In the genomic region with DNA sequence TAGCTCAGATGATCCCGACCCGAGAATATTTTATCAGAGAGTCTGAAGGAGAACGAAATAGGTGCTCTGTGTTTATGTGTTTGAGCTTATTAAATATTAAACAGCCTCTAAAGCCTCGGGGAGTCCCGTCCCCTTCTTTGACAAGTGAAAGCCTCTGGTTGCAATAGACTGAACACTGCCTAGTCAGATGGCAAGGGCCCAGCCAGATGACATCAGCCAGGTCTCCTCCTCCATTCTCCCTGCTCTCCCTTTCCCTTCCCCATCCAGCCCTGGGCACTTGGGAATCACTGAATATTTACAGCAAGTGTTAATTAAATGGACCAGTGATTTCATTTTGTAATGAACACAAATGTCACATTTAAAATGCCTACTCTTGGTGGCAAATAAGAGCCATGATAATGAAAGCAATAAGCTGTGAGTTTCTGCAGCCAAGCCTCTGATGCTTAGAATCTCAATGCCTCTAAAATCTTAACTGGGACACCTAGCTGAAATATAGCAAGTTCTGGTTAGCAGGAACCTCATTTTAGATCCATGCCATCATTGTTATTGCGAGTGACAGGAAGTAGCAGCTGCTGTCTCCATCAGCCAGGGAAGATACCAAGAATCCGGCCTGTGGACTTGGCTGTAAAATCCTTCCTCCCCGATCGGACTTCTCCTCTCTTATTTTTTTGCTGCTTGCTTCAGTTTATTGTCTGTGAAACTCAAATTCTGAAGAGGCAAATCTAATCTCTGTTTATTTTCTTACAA, we compare ENCODE assay signal across 8 cellular contexts.
DNase-seq lines count a peak whose midpoint lies in the region; ATAC-seq lines count a peak whose summit lies in the region.

No MANE protein-coding gene starts in this region.

- no peaks in the 10 kb centered on the region for H3K9me3 Mint-ChIP-seq in effector memory CD8-positive, alpha-beta T cell

- H3K4me3 Mint-ChIP-seq in effector memory CD8-positive, alpha-beta T cell, result peak overlapping the region; percentile 50 to 62

- in situ Hi-C loops in ACHN (cut with HindIII; ENCODE audit: low pct_ligation_motif_present, low pct_unique_long_range_greater_than_20kb, low sequenced_read_pairs), result no loop called here

- peaks cover 27 to 30% of the 10 kb centered on the region in 2 donors for H3K4me1 Mint-ChIP-seq in effector memory CD8-positive, alpha-beta T cell (ENCODE audit: low read depth in 2 of 2)

- ATAC-seq in effector memory CD8-positive, alpha-beta T cell (replicated peaks), result peak; percentile 20
- ATAC-seq in HG03135 (IDR thresholded peaks at IDR 0.05; ENCODE audit: unreplicated experiment) (no peak), GM19397 (IDR thresholded peaks at IDR 0.05; ENCODE audit: unreplicated experiment) (no peak)

- peak; percentile 43 for DNase-seq in ACHN
- peak; percentile 56 for DNase-seq in M059J (ENCODE audit: low read depth)
- DNase-seq in effector memory CD8-positive, alpha-beta T cell, result no peak
- DNase-seq in myocyte (ENCODE audit: low read depth), result peak; percentile 90
- no peak for DNase-seq in 8988T
- DNase-seq in GF-D8 (lab: John Stamatoyannopoulos, UW), result no peak

- no peaks in the 10 kb centered on the region for H3K27me3 Mint-ChIP-seq in effector memory CD8-positive, alpha-beta T cell

- no peak overlapping the region for H3K27ac Mint-ChIP-seq in effector memory CD8-positive, alpha-beta T cell

- H3K36me3 Mint-ChIP-seq in effector memory CD8-positive, alpha-beta T cell (ENCODE audit: insufficient read depth), result peaks cover 17% of the 10 kb centered on the region

Comparison
In these comparisons a context has a peak if more than half of its experiments do, and no peak if none do; other contexts are left out.
1. DNase-seq: peak in ACHN (single experiment), M059J (single experiment) and myocyte (single experiment); none in effector memory CD8-positive, alpha-beta T cell (0 of 3), 8988T (single experiment) and GF-D8 (single experiment).